9 cellular contexts compared by ENCODE assay signal in the genomic region with DNA sequence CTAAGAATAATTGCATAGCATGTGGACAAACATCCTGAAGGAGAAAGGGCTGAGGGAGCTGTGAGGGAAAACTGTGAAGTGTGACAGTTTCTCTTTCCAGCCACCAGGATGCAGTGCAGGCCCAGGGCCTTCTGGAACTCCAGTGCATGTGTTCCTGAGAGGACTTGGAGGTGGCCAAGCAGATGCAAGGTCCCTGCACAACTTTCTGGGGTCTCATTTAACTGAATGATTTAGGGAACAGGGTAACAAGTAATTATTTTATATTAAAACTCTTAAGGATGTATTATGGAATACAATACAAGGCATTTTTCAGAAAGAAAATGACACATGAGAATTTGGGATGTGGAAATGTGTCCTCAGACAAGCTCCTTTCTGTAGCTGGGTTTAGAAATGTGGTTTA.
DNase-seq lines count a peak whose midpoint lies in the region; ATAC-seq and TF ChIP-seq lines count a peak whose summit lies in the region.
"Had no signal": no experiment of that assay in that cellular context is flagged by ENCODE, and none has a peak within 500 bp of the region (broad histone marks: within the 10 kb centered on the region; RNA-seq: fewer than 3 reads in every experiment).

No MANE protein-coding gene starts in this region.

- peak; percentile 95 for TF ChIP-seq CTCF in AG09309 (IDR thresholded peaks at IDR 0.05; ENCODE audit: control insufficient read depth, insufficient read depth, low read depth, low read length, missing control alignments)
- TF ChIP-seq CTCF in osteoblast (IDR thresholded peaks at IDR 0.05; ENCODE audit: extremely low read depth, low read depth, low read length): peak; percentile 90

- no peak overlapping the region for H3K4me2 ChIP-seq in osteoblast (ENCODE audit: insufficient read depth, low read length)

- DNase-seq in AG09309 (ENCODE audit: low read depth) (peak; percentile 46), NCI-H748 (lab: John Stamatoyannopoulos, UW; ENCODE audit: unreplicated experiment) (peak; percentile 76), activated T-cell treated with anti-CD3 and anti-CD28 coated beads for 48 hours (ENCODE audit: low read depth) (peak; percentile 4), fibroblast of the conjunctiva (ENCODE audit: low read depth) (peak; percentile 59), osteoblast (ENCODE audit: insufficient read length, low spot score, missing footprints) (peak; percentile 93)
- DNase-seq: naive B cell had no signal

- no peaks in the 10 kb centered on the region for H3K36me3 ChIP-seq in osteoblast (ENCODE audit: insufficient read depth, low read length)

- no peaks in the 10 kb centered on the region for H4K20me1 ChIP-seq in osteoblast (ENCODE audit: insufficient read depth, low read length)

- no peaks in the 10 kb centered on the region for H3K79me2 ChIP-seq in osteoblast (ENCODE audit: insufficient read depth, low read length)

- H3K4me3 ChIP-seq in AG09309 (ENCODE audit: control insufficient read depth, low read depth, low read length) (no peak overlapping the region), osteoblast (ENCODE audit: insufficient read depth, low read length) (no peak overlapping the region)

- H2AFZ ChIP-seq in osteoblast (ENCODE audit: low read length): no peak overlapping the region

- no peak overlapping the region for H3K27ac ChIP-seq in osteoblast (ENCODE audit: low read depth, low read length)

- no peaks in the 10 kb centered on the region for H3K9me3 ChIP-seq in osteoblast (ENCODE audit: low read depth, low read length)

- ATAC-seq in GM18498 (IDR thresholded peaks at IDR 0.05; ENCODE audit: unreplicated experiment): peak; percentile 82
- peak; percentile 85 for ATAC-seq in HG03432 (IDR thresholded peaks at IDR 0.05; ENCODE audit: unreplicated experiment)
- ATAC-seq in GM21619 (IDR thresholded peaks at IDR 0.05; ENCODE audit: unreplicated experiment): no peak

- no peaks in the 10 kb centered on the region for H3K27me3 ChIP-seq in osteoblast (ENCODE audit: insufficient read depth, low read length)

- H3K4me1 ChIP-seq in osteoblast (ENCODE audit: insufficient read depth, low read length): no peaks in the 10 kb centered on the region

Comparison
In these comparisons a context has a peak if more than half of its experiments do, and no peak if none do; other contexts are left out.
1. DNase-seq: peak in every context shown above with its lines; median percentile 93 in osteoblast; 76 in NCI-H748; 59 in fibroblast of the conjunctiva; 46 in AG09309; 4 in activated T-cell treated with anti-CD3 and anti-CD28 coated beads for 48 hours.